In genomic region chr6:142279350-142280180, GRCh38 we compare ENCODE assay signal across 18 cellular contexts. TPM values are rescaled to one million over a fixed set of nuclear protein-coding genes. Genes with fewer than 3 reads are reported as not detected.
A peak's percentile ranks its signal among the peaks of the same experiment; 100 is the strongest.
DNase-seq lines count a peak whose midpoint lies in the region; FAIRE-seq and TF ChIP-seq lines count a peak whose summit lies in the region.
"Had no signal": no experiment of that assay in that cellular context is flagged by ENCODE, and none has a peak within 500 bp of the region (broad histone marks: within the 10 kb centered on the region; RNA-seq: fewer than 3 reads in every experiment).

No MANE protein-coding gene starts in this region.

- H3K27me3 ChIP-seq in small intestine (ENCODE audit: control insufficient read depth in 2 of 2, insufficient read depth in 2 of 2, low read length in 2 of 2) = no peaks in the 10 kb centered on the region
- H3K27me3 ChIP-seq: spleen had no signal

- no peak overlapping the region for H3K4me3 ChIP-seq in small intestine (ENCODE audit: low read depth in 1 of 2, low read length in 2 of 2)
- H3K4me3 ChIP-seq: spleen had no signal

- 70 to 75% (median 74%) methylated on average over 5 of the region's 5 CpGs for WGBS in small intestine, 3 donors

- H3K36me3 Mint-ChIP-seq in HFFc6 (ENCODE audit: low read depth) = peaks cover 12% of the 10 kb centered on the region; the same call in 1 of the 2 replicates
- H3K36me3 Mint-ChIP-seq in activated naive CD8-positive, alpha-beta T cell treated with anti-CD3 and anti-CD28 coated beads for 36 hours = peaks cover 2% of the 10 kb centered on the region
- H3K36me3 Mint-ChIP-seq: CD4-positive, CD25-positive, alpha-beta regulatory T cell had no signal

- no peak for TF ChIP-seq CTCF in HFFc6 (IDR thresholded peaks at IDR 0.05)

- FAIRE-seq in small intestine (lab: Jason Lieb, UNC) = no peak

- no peaks in the 10 kb centered on the region for H3K9me3 Mint-ChIP-seq in HFFc6
- H3K9me3 Mint-ChIP-seq in activated naive CD8-positive, alpha-beta T cell treated with anti-CD3 and anti-CD28 coated beads for 36 hours = peaks cover 16% of the 10 kb centered on the region
- H3K9me3 Mint-ChIP-seq: T-helper 1 cell treated with Interleukin-12 subunit alpha and Interleukin-12 subunit beta and Interleukin-4 antibody, amounts not matched to agents 30 μg/mL and 1 μg/mL, for 36 hours had no signal

- H3K4me1 ChIP-seq in small intestine (ENCODE audit: control insufficient read depth in 2 of 2, insufficient read depth in 1 of 2, low read depth in 1 of 2, low read length in 1 of 2) = peaks cover 0 to 2% of the 10 kb centered on the region in 2 donors
- H3K4me1 ChIP-seq: spleen had no signal

- peak overlapping the region; percentile 29; the same call in 1 of the 2 replicates for H3K27ac Mint-ChIP-seq in HFFc6
- H3K27ac Mint-ChIP-seq in activated naive CD8-positive, alpha-beta T cell treated with anti-CD3 and anti-CD28 coated beads for 36 hours = no peak overlapping the region
- H3K27ac Mint-ChIP-seq: activated B cell treated with CpG ODN at 0.5 μM for 24 hours; CD4-positive, CD25-positive, alpha-beta regulatory T cell; effector memory CD8-positive, alpha-beta T cell; stimulated activated naive CD8-positive, alpha-beta T cell treated with anti-CD3 and anti-CD28 coated beads, Interleukin-15, Interleukin-2, amounts not matched to agents 100 ng/mL and 50 ng/mL, for 24 hours; T-helper 1 cell treated with Interleukin-12 subunit alpha and Interleukin-12 subunit beta and Interleukin-4 antibody, amounts not matched to agents 30 μg/mL and 1 μg/mL, for 36 hours had no signal

- peaks cover 48% of the 10 kb centered on the region for H3K4me1 Mint-ChIP-seq in HFFc6 (ENCODE audit: low read depth)
- H3K4me1 Mint-ChIP-seq in activated naive CD8-positive, alpha-beta T cell treated with anti-CD3 and anti-CD28 coated beads for 36 hours = no peaks in the 10 kb centered on the region
- H3K4me1 Mint-ChIP-seq: activated B cell treated with CpG ODN at 0.5 μM for 24 hours; CD4-positive, CD25-positive, alpha-beta regulatory T cell had no signal

- DNase-seq in HFFc6 (peak; percentile 44), astrocyte of the hippocampus (ENCODE audit: low read depth, low spot score) (peak; percentile 19), iris pigment epithelial cell (ENCODE audit: low read depth) (peak; percentile 61), small intestine (peak; percentile 25), NCI-H2029 (lab: John Stamatoyannopoulos, UW) (no peak)
- no peak for DNase-seq in central memory CD4-positive, alpha-beta T cell
- no peak for DNase-seq in activated naive CD8-positive, alpha-beta T cell treated with anti-CD3 and anti-CD28 coated beads for 36 hours
- DNase-seq: activated B cell treated with CpG ODN at 0.5 μM for 24 hours; activated naive CD4-positive, alpha-beta T cell; CD4-positive, CD25-positive, alpha-beta regulatory T cell; DND-41; effector memory CD8-positive, alpha-beta T cell; Karpas-422; NCI-H774; RPMI8226; spleen had no signal

- H3K9me3 ChIP-seq in small intestine (ENCODE audit: control insufficient read depth, low read depth) = no peaks in the 10 kb centered on the region

- H3K27me3 Mint-ChIP-seq in HFFc6 (ENCODE audit: insufficient read depth) = no peaks in the 10 kb centered on the region
- no peaks in the 10 kb centered on the region for H3K27me3 Mint-ChIP-seq in activated naive CD8-positive, alpha-beta T cell treated with anti-CD3 and anti-CD28 coated beads for 36 hours
- H3K27me3 Mint-ChIP-seq: activated B cell treated with CpG ODN at 0.5 μM for 24 hours had no signal

- H3K27ac ChIP-seq in small intestine (ENCODE audit: low read depth in 1 of 2, low read length in 1 of 2) = no peak overlapping the region
- H3K27ac ChIP-seq: spleen had no signal

- no peaks in the 10 kb centered on the region for H3K36me3 ChIP-seq in small intestine (ENCODE audit: control insufficient read depth in 2 of 2, insufficient read depth in 2 of 2, low read length in 2 of 2)
- H3K36me3 ChIP-seq: spleen had no signal

- H3K4me3 Mint-ChIP-seq in HFFc6 = peak overlapping the region; percentile 28
- no peak overlapping the region for H3K4me3 Mint-ChIP-seq in activated naive CD8-positive, alpha-beta T cell treated with anti-CD3 and anti-CD28 coated beads for 36 hours
- H3K4me3 Mint-ChIP-seq: activated B cell treated with CpG ODN at 0.5 μM for 24 hours; CD4-positive, CD25-positive, alpha-beta regulatory T cell; effector memory CD8-positive, alpha-beta T cell; stimulated activated naive CD8-positive, alpha-beta T cell treated with anti-CD3 and anti-CD28 coated beads, Interleukin-15, Interleukin-2, amounts not matched to agents 100 ng/mL and 50 ng/mL, for 24 hours; T-helper 1 cell treated with Interleukin-12 subunit alpha and Interleukin-12 subunit beta and Interleukin-4 antibody, amounts not matched to agents 30 μg/mL and 1 μg/mL, for 36 hours had no signal

RNA-seq across cellular contexts. Expression of gene ADGRG6, which starts 22.2 kb away (rescaled TPM):
- 10 to 100 TPM; 27.4 to 73.2 (median 29.7) TPM for total RNA-seq in HFFc6 (2021; fragmentation: NEBNext Ultra II Directional; extraction: Animal tissue kit (Norgen Biotek cat#: 25700))
- polyA plus RNA-seq in small intestine = 10 to 100 TPM in 1 of 3 donors, 1 to 10 TPM in 2; 5.4 to 16.3 (median 5.9) TPM
- total RNA-seq in activated naive CD8-positive, alpha-beta T cell treated with anti-CD3 and anti-CD28 coated beads for 36 hours = 1 to 10 TPM; 1.5 to 2.4 TPM
- total RNA-seq: activated B cell treated with CpG ODN at 0.5 μM for 24 hours had no signal
- polyA plus RNA-seq: CD4-positive, CD25-positive, alpha-beta regulatory T cell had no signal

Comparison
In these comparisons a context has a peak if more than half of its experiments do, and no peak if none do; other contexts are left out.
1. DNase-seq: peak in HFFc6 (single experiment), astrocyte of the hippocampus (single experiment), iris pigment epithelial cell (single experiment) and small intestine (single experiment); none in NCI-H2029 (single experiment), central memory CD4-positive, alpha-beta T cell (single experiment) and activated naive CD8-positive, alpha-beta T cell treated with anti-CD3 and anti-CD28 coated beads for 36 hours (single experiment).
2. RNA of gene ADGRG6, which starts 22.2 kb away (total RNA-seq): 27.4 to 73.2 TPM in HFFc6; 1.5 to 2.4 TPM in activated naive CD8-positive, alpha-beta T cell treated with anti-CD3 and anti-CD28 coated beads for 36 hours; every median in the first group is over 4 times any median in the second.